1 cellular context compared by ENCODE assay signal in the genomic region with DNA sequence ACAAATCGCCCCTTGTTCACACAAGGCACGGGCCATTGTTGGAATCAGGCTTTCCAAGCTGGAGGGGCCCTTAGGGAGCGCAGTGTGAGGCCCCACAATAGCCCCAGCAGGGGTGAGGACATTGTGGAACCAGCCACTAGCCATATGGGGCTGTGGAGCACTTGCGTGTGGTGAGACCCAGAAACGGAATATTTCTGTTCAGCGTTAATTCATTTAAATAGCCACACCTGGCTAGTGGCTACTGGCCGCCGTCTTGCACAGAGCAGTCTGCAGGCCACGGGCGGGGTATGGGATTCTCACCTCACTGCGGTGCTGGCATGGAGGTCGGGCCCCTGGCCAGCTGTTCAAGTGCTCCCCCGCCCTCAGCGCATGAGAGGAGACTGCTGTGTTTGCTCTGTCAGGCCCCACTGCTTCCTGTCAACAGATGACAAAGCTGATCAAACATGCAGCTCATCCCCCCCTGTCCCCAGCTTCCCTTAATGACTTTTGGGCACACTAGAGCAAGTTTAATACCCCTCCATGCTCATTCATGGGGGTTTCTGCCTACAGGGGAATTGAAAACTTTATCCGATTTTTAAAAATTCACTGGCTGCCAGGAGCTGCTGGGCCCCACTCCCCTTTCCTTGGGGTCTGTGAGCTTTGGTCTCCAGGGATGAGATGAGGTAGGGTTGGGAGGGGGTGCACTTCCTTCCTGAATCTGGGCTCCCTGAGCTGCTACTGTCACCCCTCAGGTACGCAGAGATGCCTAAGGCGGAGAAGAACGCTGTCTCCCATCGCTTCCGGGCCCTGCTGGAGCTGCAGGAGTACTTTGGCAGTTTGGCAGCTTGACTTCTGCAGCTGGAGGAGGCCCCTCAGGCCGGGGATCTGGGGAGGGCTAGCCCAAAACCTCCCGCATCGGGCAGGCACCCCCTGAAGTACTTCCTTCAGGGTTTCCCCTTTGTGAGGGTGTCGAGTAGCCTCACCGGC.
TF ChIP-seq lines count a peak whose summit lies in the region.

No MANE protein-coding gene starts in this region.

TF ChIP-seq in SK-N-SH, 30 proteins besides CTCF, POLR2A, EP300 and RAD21 (continued from another document):
- TF ChIP-seq, protein P1, sequence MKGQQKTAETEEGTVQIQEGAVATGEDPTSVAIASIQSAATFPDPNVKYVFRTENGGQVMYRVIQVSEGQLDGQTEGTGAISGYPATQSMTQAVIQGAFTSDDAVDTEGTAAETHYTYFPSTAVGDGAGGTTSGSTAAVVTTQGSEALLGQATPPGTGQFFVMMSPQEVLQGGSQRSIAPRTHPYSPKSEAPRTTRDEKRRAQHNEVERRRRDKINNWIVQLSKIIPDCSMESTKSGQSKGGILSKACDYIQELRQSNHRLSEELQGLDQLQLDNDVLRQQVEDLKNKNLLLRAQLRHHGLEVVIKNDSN (IDR thresholded peaks at IDR 0.05; ENCODE audit: borderline replicate concordance, low read depth) = no peak
